ENCODE assay signal across 21 cellular contexts in genomic region chr12:131381716-131382430, GRCh38.
DNase-seq lines count a peak whose midpoint lies in the region; ATAC-seq and TF ChIP-seq lines count a peak whose summit lies in the region.
"Had no signal": no experiment of that assay in that cellular context is flagged by ENCODE, and none has a peak within 500 bp of the region (broad histone marks: within the 10 kb centered on the region; RNA-seq: fewer than 3 reads in every experiment).

No MANE protein-coding gene starts in this region.

- TF ChIP-seq CTCF in left ventricle myocardium inferior (IDR thresholded peaks at IDR 0.05; ENCODE audit: borderline replicate concordance), result no peak
- TF ChIP-seq CTCF in coronary artery (IDR thresholded peaks at IDR 0.05), result no peak
- no peak for TF ChIP-seq CTCF in nephron progenitor cell (IDR thresholded peaks at IDR 0.05)
- TF ChIP-seq CTCF in spleen (IDR thresholded peaks at IDR 0.05 in 8 of 11, conservative IDR thresholded peaks at IDR 0.05 in 3 of 11), result no peak

- WGBS in spleen, 5 donors, result 69 to 90% (median 73%) methylated on average over 18 to 22 of the region's 22 CpGs

- H3K36me3 Mint-ChIP-seq in nephron progenitor cell (ENCODE audit: low read depth), result no peaks in the 10 kb centered on the region
- H3K36me3 Mint-ChIP-seq: CD14-positive monocyte had no signal

- H3K36me3 ChIP-seq in left ventricle myocardium inferior (no peaks in the 10 kb centered on the region), spleen (no peaks in the 10 kb centered on the region)
- H3K36me3 ChIP-seq: HAP-1, SJSA1 had no signal

- no peak overlapping the region for H3K4me3 Mint-ChIP-seq in nephron progenitor cell
- H3K4me3 Mint-ChIP-seq: B cell, CD14-positive monocyte had no signal

- peak; percentile 44 for DNase-seq in cardiac septum (ENCODE audit: low spot score)
- DNase-seq in left ventricle myocardium inferior, result no peak
- peak; percentile 55 for DNase-seq in coronary artery (ENCODE audit: low spot score)
- DNase-seq in nephron progenitor cell, result peak; percentile 37
- DNase-seq in spleen, result peak; percentile 58
- DNase-seq: 8988T, EL, IMR-90, NCI-H1417, NCI-H1694 treated with DMSO at 0.1 percent for 48 hours, NCI-H446, NCI-H526, OCI-M1 had no signal

- H3K27me3 ChIP-seq in left ventricle myocardium inferior (ENCODE audit: low read depth) (peaks cover 91% of the 10 kb centered on the region), spleen (replicated peaks in 1 of 7) (peaks cover 0 to 72% (median 19%) of the 10 kb centered on the region in 7 donors)

- H3K9me3 ChIP-seq in left ventricle myocardium inferior (replicated peaks) (no peaks in the 10 kb centered on the region), spleen (no peaks in the 10 kb centered on the region)
- H3K9me3 ChIP-seq: HAP-1, SJSA1 had no signal

- ATAC-seq in HG02870 (IDR thresholded peaks at IDR 0.05; ENCODE audit: unreplicated experiment), result no peak
- no peak for ATAC-seq in HG03442 (IDR thresholded peaks at IDR 0.05; ENCODE audit: unreplicated experiment)
- ATAC-seq in activated CD4-positive, CD25-positive, alpha-beta regulatory T cell treated with anti-CD3 and anti-CD28 coated beads, Interleukin-2, amount 50 U/mL, for 24 hours, result no peak

- intact Hi-C loops in cardiac septum (cut with DNase I) (no loop called here), left ventricle myocardium inferior (cut with micrococcal nuclease) (no loop called here), spleen (cut with DNase I; ENCODE audit: low total_unique reads) (no loop called here)

- no peak overlapping the region for H3K27ac Mint-ChIP-seq in nephron progenitor cell
- H3K27ac Mint-ChIP-seq: B cell, CD14-positive monocyte had no signal

- H3K27ac ChIP-seq in left ventricle myocardium inferior (replicated peaks), result no peak overlapping the region
- no peak overlapping the region for H3K27ac ChIP-seq in coronary artery
- no peak overlapping the region for H3K27ac ChIP-seq in spleen
- H3K27ac ChIP-seq: HL-60, SJSA1 had no signal

- H3K27me3 Mint-ChIP-seq in nephron progenitor cell (ENCODE audit: low read depth, poor library complexity), result peaks cover 64% of the 10 kb centered on the region

- H3K4me1 ChIP-seq in left ventricle myocardium inferior (no peaks in the 10 kb centered on the region), spleen (no peaks in the 10 kb centered on the region)
- H3K4me1 ChIP-seq: HAP-1, SJSA1 had no signal

- no peak overlapping the region for H3K4me3 ChIP-seq in left ventricle myocardium inferior
- no peak overlapping the region for H3K4me3 ChIP-seq in coronary artery
- H3K4me3 ChIP-seq in spleen, result no peak overlapping the region
- H3K4me3 ChIP-seq: HAP-1, SJSA1 had no signal

- H3K9me3 Mint-ChIP-seq in nephron progenitor cell, result no peaks in the 10 kb centered on the region
- H3K9me3 Mint-ChIP-seq: CD14-positive monocyte had no signal

- H3K4me1 Mint-ChIP-seq in nephron progenitor cell, result peaks cover 40% of the 10 kb centered on the region
- H3K4me1 Mint-ChIP-seq: B cell, CD14-positive monocyte had no signal

- no peak for TF ChIP-seq POLR2A in spleen (IDR thresholded peaks at IDR 0.05)
